8 cellular contexts compared by ENCODE assay signal in the genomic region with DNA sequence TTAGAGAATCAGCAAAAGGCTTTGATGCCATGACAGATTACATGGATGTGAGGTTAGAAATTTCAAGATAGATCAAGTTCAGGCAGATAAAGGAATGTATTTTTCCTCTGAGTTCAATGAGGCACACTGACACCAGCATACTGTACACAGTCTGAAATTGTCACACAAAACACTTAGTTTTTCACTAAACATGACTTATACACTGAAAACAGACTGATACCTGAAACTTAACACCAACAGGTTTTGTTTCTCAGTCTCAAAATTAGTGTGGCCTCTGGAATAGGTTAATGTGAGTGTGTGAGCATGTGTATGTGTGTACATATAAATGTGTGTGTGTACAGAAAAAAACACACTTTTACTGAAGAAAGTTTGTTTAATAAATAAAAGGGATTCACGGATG.
"Had no signal": no experiment of that assay in that cellular context is flagged by ENCODE, and none has a peak within 500 bp of the region (broad histone marks: within the 10 kb centered on the region; RNA-seq: fewer than 3 reads in every experiment).

No MANE protein-coding gene starts in this region.

- ATAC-seq: GM12878 had no signal

- DNase-seq: GDM1, GF-D8 had no signal

- FAIRE-seq: G401.6, GM12878, GM12891, GM12892, GM18507, GM19239 had no signal

- H3K4me3 ChIP-seq: GM12878 had no signal
